ENCODE assay signal across 1 cellular context in the genomic region with DNA sequence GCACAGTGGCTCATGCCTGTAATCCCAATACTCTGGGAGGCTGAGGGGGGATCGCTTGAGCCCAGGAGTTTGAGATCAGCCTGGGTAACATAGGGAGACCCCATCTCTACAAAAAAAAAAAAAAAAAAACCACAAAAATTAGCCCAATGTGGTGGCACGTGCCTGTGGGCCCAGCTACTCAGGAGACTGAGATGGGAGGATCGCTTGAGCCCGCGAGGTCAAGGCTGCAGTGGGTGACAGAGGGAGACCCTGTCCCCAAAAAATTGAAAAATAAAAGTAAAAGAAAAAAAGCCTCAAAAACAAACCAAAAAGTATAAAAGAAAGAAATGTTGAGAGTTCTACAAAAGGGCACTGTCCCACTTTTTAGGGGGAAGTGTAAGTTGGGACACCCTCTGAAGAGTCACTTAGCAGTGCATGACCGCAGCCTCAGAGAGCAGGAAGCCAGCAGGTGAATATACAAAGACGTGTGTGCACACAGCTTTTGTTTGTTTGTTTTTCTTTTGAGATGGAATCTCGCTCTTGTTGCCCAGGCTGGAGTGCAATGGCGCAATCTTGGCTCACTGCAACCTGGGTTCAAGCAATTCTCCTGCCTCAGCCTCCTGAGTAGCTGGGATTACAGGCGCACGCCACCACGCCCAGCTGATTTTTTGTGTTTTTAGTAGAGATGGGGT.
TF ChIP-seq lines count a peak whose summit lies in the region.

No MANE protein-coding gene starts in this region.

TF ChIP-seq in GM12878, 131 proteins besides CTCF, POLR2A, EP300 and RAD21:
- TF ChIP-seq RUNX3 (IDR thresholded peaks at IDR 0.05; ENCODE audit: low read length): peak; percentile 47
- TF ChIP-seq BHLHE40 (IDR thresholded peaks at IDR 0.05; ENCODE audit: borderline replicate concordance in 1 of 2, low read depth in 2 of 2, low read length in 1 of 2): peak; percentile 59 to 68; a peak in 2 of 4 replicates
- TF ChIP-seq, protein P1, sequence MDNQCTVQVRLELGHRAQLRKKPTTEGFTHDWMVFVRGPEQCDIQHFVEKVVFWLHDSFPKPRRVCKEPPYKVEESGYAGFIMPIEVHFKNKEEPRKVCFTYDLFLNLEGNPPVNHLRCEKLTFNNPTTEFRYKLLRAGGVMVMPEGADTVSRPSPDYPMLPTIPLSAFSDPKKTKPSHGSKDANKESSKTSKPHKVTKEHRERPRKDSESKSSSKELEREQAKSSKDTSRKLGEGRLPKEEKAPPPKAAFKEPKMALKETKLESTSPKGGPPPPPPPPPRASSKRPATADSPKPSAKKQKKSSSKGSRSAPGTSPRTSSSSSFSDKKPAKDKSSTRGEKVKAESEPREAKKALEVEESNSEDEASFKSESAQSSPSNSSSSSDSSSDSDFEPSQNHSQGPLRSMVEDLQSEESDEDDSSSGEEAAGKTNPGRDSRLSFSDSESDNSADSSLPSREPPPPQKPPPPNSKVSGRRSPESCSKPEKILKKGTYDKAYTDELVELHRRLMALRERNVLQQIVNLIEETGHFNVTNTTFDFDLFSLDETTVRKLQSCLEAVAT (IDR thresholded peaks at IDR 0.05): peak; percentile 77; the same call in 1 of the 2 replicates
